In the genomic region with DNA sequence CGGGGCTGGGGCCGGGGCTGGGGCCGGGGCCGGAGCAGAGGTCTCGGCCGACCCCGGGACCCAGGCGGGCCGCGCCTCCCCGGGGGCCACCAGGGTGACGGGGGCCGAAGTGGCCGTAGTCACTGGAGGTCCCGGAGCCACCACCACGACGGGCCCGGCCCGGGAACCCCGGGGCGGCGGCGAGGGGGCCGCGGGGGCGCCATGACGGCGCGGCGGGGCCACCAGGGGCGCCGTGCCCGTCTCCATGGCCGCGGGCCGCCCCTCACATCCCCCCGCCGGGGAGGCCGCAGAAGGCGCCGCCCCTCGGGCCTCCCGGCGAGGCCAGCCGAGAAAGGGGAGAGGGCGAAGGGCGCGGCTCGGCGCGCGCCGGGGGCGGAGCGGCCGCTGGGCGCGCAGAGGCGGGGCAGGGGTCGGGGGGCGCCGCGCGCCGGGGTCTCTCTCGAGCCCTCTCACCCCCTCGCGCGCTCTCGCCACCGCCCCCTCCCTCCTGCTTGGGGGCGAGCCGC, we compare ENCODE assay signal across 7 cellular contexts. TPM values are rescaled to one million over a fixed set of nuclear protein-coding genes. Genes with fewer than 3 reads are reported as not detected.
DNase-seq lines count a peak whose midpoint lies in the region; ATAC-seq and TF ChIP-seq lines count a peak whose summit lies in the region.

No MANE protein-coding gene starts in this region.

- DNase-seq in body of pancreas (no peak), mucosa of gallbladder (ENCODE audit: low spot score) (no peak), NOMO-1 (lab: John Stamatoyannopoulos, UW; ENCODE audit: unreplicated experiment in 2 of 2) (no peak)

- H3K27me3 ChIP-seq in body of pancreas (no peaks in the 10 kb centered on the region), mucosa of stomach (ENCODE audit: control insufficient read depth, insufficient read depth, low read length) (no peaks in the 10 kb centered on the region)

- H3K27ac ChIP-seq in body of pancreas: peak overlapping the region; percentile 67 to 79 (median 75)

- H3K4me1 ChIP-seq in body of pancreas (peaks cover 61% of the 10 kb centered on the region), mucosa of stomach (ENCODE audit: control insufficient read depth, insufficient read depth, low read length) (peaks cover 24% of the 10 kb centered on the region)

- no peaks in the 10 kb centered on the region for H3K36me3 ChIP-seq in body of pancreas (replicated peaks in 1 of 2; ENCODE audit: insufficient read depth in 1 of 2, low read depth in 2 of 2)
- no peaks in the 10 kb centered on the region for H3K36me3 ChIP-seq in mucosa of stomach (ENCODE audit: control insufficient read depth, insufficient read depth, low read length)

- intact Hi-C loops in body of pancreas (cut with DNase I): no loop called here

- H3K4me3 ChIP-seq in body of pancreas (peak overlapping the region; percentile 20 to 29), mucosa of stomach (ENCODE audit: low read length) (no peak overlapping the region)

- peak overlapping the region; percentile 79 for H3K9ac ChIP-seq in mucosa of stomach (ENCODE audit: low read length)

- peak in 2 of 7 experiments; percentile 0 to 25 for TF ChIP-seq CTCF in body of pancreas (IDR thresholded peaks at IDR 0.05)

- no peaks in the 10 kb centered on the region for H3K9me3 ChIP-seq in body of pancreas
- H3K9me3 ChIP-seq in mucosa of stomach (ENCODE audit: control insufficient read depth, low read length): no peaks in the 10 kb centered on the region

- TF ChIP-seq POLR2A in body of pancreas (IDR thresholded peaks at IDR 0.05): peak in 1 of 3 donors; percentile 41

- 1% methylated on average over 49 of the region's 73 CpGs; no CpG with 5 or more reads in 1 of the 2 donors for WGBS in body of pancreas, 2 donors

- ATAC-seq in GM19025 (IDR thresholded peaks at IDR 0.05; ENCODE audit: low read depth, unreplicated experiment) (peak; percentile 4), HG03175 (IDR thresholded peaks at IDR 0.05; ENCODE audit: unreplicated experiment) (peak; percentile 10), body of pancreas (peak; percentile 3), GM21717 (IDR thresholded peaks at IDR 0.05; ENCODE audit: unreplicated experiment) (no peak)

RNA-seq across cellular contexts. Expression of gene TBC1D10B, which starts 0.3 kb away (rescaled TPM):
- total RNA-seq in body of pancreas (10 to 100 TPM; 17.9 to 22.1 TPM), mucosa of gallbladder (60.6 TPM)

RNA-seq across cellular contexts. Expression of gene MYL11, which starts 4.6 kb away (rescaled TPM):
- total RNA-seq in body of pancreas (not detected), mucosa of gallbladder (1.3 TPM)

RNA-seq across cellular contexts. Expression of gene SEPTIN1, which starts 12.4 kb away (rescaled TPM):
- under 1 TPM; 0.26 to 0.33 TPM for total RNA-seq in body of pancreas
- total RNA-seq in mucosa of gallbladder: 11.5 TPM

RNA-seq across cellular contexts. Expression of gene CD2BP2, which starts 14.9 kb away (rescaled TPM):
- total RNA-seq in body of pancreas: 10 to 100 TPM; 19.8 to 20.2 TPM
- 71.2 TPM for total RNA-seq in mucosa of gallbladder

RNA-seq across cellular contexts. Expression of gene ZNF48, which starts 25.2 kb away (rescaled TPM):
- total RNA-seq in body of pancreas: 10 to 100 TPM in 1 of 2 donors, 1 to 10 TPM in 1; 9.3 to 12.2 TPM
- 11.8 TPM for total RNA-seq in mucosa of gallbladder
